ENCODE assay signal across 8 cellular contexts in genomic region chr5:132777209-132778069, GRCh38. TPM values are rescaled to one million over a fixed set of nuclear protein-coding genes. Genes with fewer than 3 reads are reported as not detected.
A peak's percentile ranks its signal among the peaks of the same experiment; 100 is the strongest.
DNase-seq lines count a peak whose midpoint lies in the region; ATAC-seq and TF ChIP-seq lines count a peak whose summit lies in the region.

Gene SEPTIN8, minus strand, starts transcription at chr5:132777239. Its CDS starts 102 bp downstream, at chr5:132777137.

- peaks cover 13% of the 10 kb centered on the region for H3K4me1 Mint-ChIP-seq in progenitor cell of endocrine pancreas (ENCODE audit: low read depth)

- no peaks in the 10 kb centered on the region for H3K36me3 ChIP-seq in left ventricle myocardium inferior

- intact Hi-C loops in left ventricle myocardium inferior (cut with micrococcal nuclease), result no loop called here

- H3K27ac Mint-ChIP-seq in progenitor cell of endocrine pancreas, result peak within 1 kb of the TSS; percentile 75

- H3K4me3 ChIP-seq in left ventricle myocardium inferior, result peak within 1 kb of the TSS; percentile 95

- H3K27me3 Mint-ChIP-seq in progenitor cell of endocrine pancreas, result peaks cover 40% of the 10 kb centered on the region

- peak; percentile 26 for TF ChIP-seq CTCF in left ventricle myocardium inferior (IDR thresholded peaks at IDR 0.05; ENCODE audit: borderline replicate concordance)
- TF ChIP-seq CTCF in progenitor cell of endocrine pancreas (IDR thresholded peaks at IDR 0.05; ENCODE audit: unreplicated experiment), result no peak

- peaks cover 56% of the 10 kb centered on the region for H3K4me1 ChIP-seq in left ventricle myocardium inferior

- in situ Hi-C loops in SK-MEL-5 (cut with HindIII; ENCODE audit: low pct_unique_long_range_greater_than_20kb, low sequenced_read_pairs), result no loop called here

- ATAC-seq in HG03045 (IDR thresholded peaks at IDR 0.05; ENCODE audit: unreplicated experiment) (peak; percentile 54), GM21717 (IDR thresholded peaks at IDR 0.05; ENCODE audit: unreplicated experiment) (no peak)

- H3K36me3 Mint-ChIP-seq in progenitor cell of endocrine pancreas (ENCODE audit: insufficient read depth), result no peaks in the 10 kb centered on the region

- no peaks in the 10 kb centered on the region for H3K9me3 Mint-ChIP-seq in progenitor cell of endocrine pancreas (ENCODE audit: low read depth)

- H3K27ac ChIP-seq in angular gyrus (ENCODE audit: low read depth, low read length) (peak within 1 kb of the TSS; percentile 97), left ventricle myocardium inferior (replicated peaks) (peak within 1 kb of the TSS; percentile 90)

- peak within 1 kb of the TSS; percentile 79 for H3K4me3 Mint-ChIP-seq in progenitor cell of endocrine pancreas (ENCODE audit: low read depth)

- H3K27me3 ChIP-seq in left ventricle myocardium inferior (ENCODE audit: low read depth), result no peaks in the 10 kb centered on the region

- H3K9me3 ChIP-seq in left ventricle myocardium inferior (replicated peaks), result no peaks in the 10 kb centered on the region

- peak; percentile 46 for DNase-seq in activated naive CD4-positive, alpha-beta T cell treated with Interleukin-2 at 50 U/mL for 16 hours
- DNase-seq in activated naive CD4-positive, alpha-beta T cell (lab: John Stamatoyannopoulos, UW), result no peak
- DNase-seq in SK-MEL-5 (ENCODE audit: low read depth, low spot score) (peak; percentile 22), left ventricle myocardium inferior (peak; percentile 66), progenitor cell of endocrine pancreas (ENCODE audit: low spot score, unreplicated experiment) (peak; percentile 35)

RNA-seq across cellular contexts. Expression of gene SEPTIN8, which starts in this region (rescaled TPM):
- total RNA-seq in SK-MEL-5 (2014; rRNA removed; shearing (Covaris generic)), result 20.4 and 21.4 TPM in 2 replicates
- 21.1 and 25.9 TPM in 2 replicates for polyA plus RNA-seq in SK-MEL-5 (2015; cell fraction: cytosol; rRNA removed)
- polyA plus RNA-seq in SK-MEL-5 (2015; cell fraction: nucleus; rRNA removed), result 104 and 119 TPM in 2 replicates
- total RNA-seq in left ventricle myocardium inferior (27.2 TPM), progenitor cell of endocrine pancreas (60.4 and 67.2 TPM in 2 replicates)

Comparison
In these comparisons a context has a peak if more than half of its experiments do, and no peak if none do; other contexts are left out.
1. DNase-seq: peak in activated naive CD4-positive, alpha-beta T cell treated with Interleukin-2 at 50 U/mL for 16 hours (single experiment), SK-MEL-5 (single experiment), left ventricle myocardium inferior (single experiment) and progenitor cell of endocrine pancreas (single experiment); none in activated naive CD4-positive, alpha-beta T cell (0 of 4).